Comparison of ENCODE assay signal across 23 cellular contexts in the genomic region with DNA sequence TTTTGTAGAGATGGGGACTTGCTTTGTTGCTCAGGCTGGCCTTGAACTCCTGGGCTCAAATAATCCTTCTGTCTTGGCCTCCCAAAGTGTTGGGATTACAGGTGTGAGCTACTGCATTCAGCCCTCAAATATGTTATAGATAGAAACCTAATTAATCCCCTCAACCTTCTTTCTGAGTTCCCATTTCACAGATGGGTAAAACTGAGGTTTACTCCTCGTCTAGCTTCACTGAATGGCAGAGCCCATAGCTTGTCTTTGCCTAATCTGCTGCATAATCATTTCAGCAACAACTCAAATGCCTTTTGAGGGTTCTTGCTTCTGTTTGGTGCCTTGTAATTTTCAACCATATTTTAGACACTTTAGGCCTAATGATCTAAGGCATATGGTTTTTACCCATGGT. TPM values are rescaled to one million over a fixed set of nuclear protein-coding genes. Genes with fewer than 3 reads are reported as not detected.
DNase-seq lines count a peak whose midpoint lies in the region; ATAC-seq, FAIRE-seq and TF ChIP-seq lines count a peak whose summit lies in the region.
"Had no signal": no experiment of that assay in that cellular context is flagged by ENCODE, and none has a peak within 500 bp of the region (broad histone marks: within the 10 kb centered on the region; RNA-seq: fewer than 3 reads in every experiment).

No MANE protein-coding gene starts in this region.

- no peak for FAIRE-seq in HepG2 (lab: Jason Lieb, UNC)
- FAIRE-seq: A549, GM19239, H1 had no signal

- DNase-seq in activated CD4-positive, alpha-beta T cell treated with anti-CD3 and anti-CD28 coated beads, Interleukin-2, amount 10 ng/mL, durations not matched to agents 7 days and 5 days = no peak
- DNase-seq in activated CD4-positive, alpha-beta T cell treated with anti-CD3 and anti-CD28 coated beads, Interleukin-2, amount 50 U/mL, for 48 hours = no peak
- no peak for DNase-seq in HepG2 (ENCODE audit: low spot score)
- DNase-seq in right lobe of liver = no peak
- DNase-seq in central memory CD8-positive, alpha-beta T cell (ENCODE audit: low spot score in 2 of 2) = no peak
- no peak for DNase-seq in NCI-H345 treated with DMSO at 0.1 percent for 48 hours (lab: John Stamatoyannopoulos, UW; ENCODE audit: unreplicated experiment)
- DNase-seq in NCI-H2196 treated with DMSO at 0.1 percent for 48 hours (lab: John Stamatoyannopoulos, UW; ENCODE audit: unreplicated experiment) = no peak
- DNase-seq: AML-193; Calu3; CD4-positive, alpha-beta memory T cell; DMS53; DND-41; EL; H9 had no signal

- intact Hi-C loops in HepG2 (cut with micrococcal nuclease; ENCODE audit: unreplicated experiment) = no loop called here
- intact Hi-C loops in right lobe of liver (cut with DNase I) = loop anchor here in 1 of 2 donors (10.0 kb wide), 2 partner anchors 107 to 197 kb away; no protein-coding TSS in a partner anchor

- POLR2A ChIA-PET in activated CD4-positive, alpha-beta T cell treated with anti-CD3 and anti-CD28 coated beads, Interleukin-2, amount 10 ng/mL, durations not matched to agents 7 days and 5 days (lab: Charles Lee) = no interaction called here
- POLR2A ChIA-PET in HepG2 (lab: Yijun Ruan, JAX) = no interaction called here

- TF ChIP-seq CTCF in HepG2 (CRISPR knock-in tag; IDR thresholded peaks at IDR 0.05) = no peak
- TF ChIP-seq CTCF in right lobe of liver (IDR thresholded peaks at IDR 0.05) = no peak

- H3K36me3 Mint-ChIP-seq in activated CD4-positive, alpha-beta T cell treated with anti-CD3 and anti-CD28 coated beads, Interleukin-2, amount 10 ng/mL, durations not matched to agents 7 days and 5 days (ENCODE audit: low read depth) = peaks cover 53% of the 10 kb centered on the region
- peaks cover 69% of the 10 kb centered on the region for H3K36me3 Mint-ChIP-seq in central memory CD8-positive, alpha-beta T cell (ENCODE audit: insufficient read depth)

- ATAC-seq in HepG2 = no peak
- no peak for ATAC-seq in right lobe of liver
- no peak for ATAC-seq in central memory CD8-positive, alpha-beta T cell (replicated peaks; ENCODE audit: extremely low read depth, poor library complexity, severe bottlenecking)
- ATAC-seq: A549, GM12878 had no signal

- no peak for TF ChIP-seq RAD21 in HepG2 (CRISPR knock-in tag; IDR thresholded peaks at IDR 0.05)

- H3K4me2 ChIP-seq in HepG2 (ENCODE audit: low read depth, low read length) = no peak overlapping the region
- H3K4me2 ChIP-seq: A549 had no signal

- H3K9ac ChIP-seq in HepG2 (ENCODE audit: insufficient read depth, low read depth, low read length) = no peak overlapping the region

- H4K20me1 ChIP-seq in HepG2 (ENCODE audit: insufficient read depth, low read length) = no peaks in the 10 kb centered on the region

- 0% methylated on average over 1 of the region's 1 CpG for WGBS in HepG2 (ENCODE audit: low lambda C conversion rate)
- WGBS in right lobe of liver (ENCODE audit: insufficient coverage, low coverage, low lambda C conversion rate, missing lambda C conversion rate) = 50% methylated on average over 1 of the region's 1 CpG

- H3K27ac ChIP-seq in HepG2 (ENCODE audit: extremely low read length, insufficient read depth, low read length) (no peak overlapping the region), right lobe of liver (no peak overlapping the region)
- H3K27ac ChIP-seq: 22Rv1, A549, C4-2B had no signal

- TF ChIP-seq POLR2A in HepG2 (IDR thresholded peaks at IDR 0.05; ENCODE audit: insufficient read depth in 1 of 2, low read depth in 2 of 2, low read length in 2 of 2) (no peak), right lobe of liver (IDR thresholded peaks at IDR 0.05) (no peak)

- H3K9me3 ChIP-seq in HepG2 (ENCODE audit: low read length) = no peaks in the 10 kb centered on the region
- H3K9me3 ChIP-seq in right lobe of liver = no peaks in the 10 kb centered on the region
- H3K9me3 ChIP-seq: A549 had no signal

- no peaks in the 10 kb centered on the region for H3K27me3 Mint-ChIP-seq in activated CD4-positive, alpha-beta T cell treated with anti-CD3 and anti-CD28 coated beads, Interleukin-2, amount 10 ng/mL, durations not matched to agents 7 days and 5 days
- H3K27me3 Mint-ChIP-seq in central memory CD8-positive, alpha-beta T cell = no peaks in the 10 kb centered on the region
- H3K27me3 Mint-ChIP-seq: CD4-positive, alpha-beta memory T cell had no signal

- no peaks in the 10 kb centered on the region for H3K36me3 ChIP-seq in HepG2 (replicated peaks in 1 of 2; ENCODE audit: control insufficient read depth in 1 of 2, insufficient read depth in 2 of 2, low read length in 2 of 2)
- no peaks in the 10 kb centered on the region for H3K36me3 ChIP-seq in right lobe of liver

- no peak overlapping the region for H3K4me3 Mint-ChIP-seq in activated CD4-positive, alpha-beta T cell treated with anti-CD3 and anti-CD28 coated beads, Interleukin-2, amount 10 ng/mL, durations not matched to agents 7 days and 5 days
- no peak overlapping the region for H3K4me3 Mint-ChIP-seq in central memory CD8-positive, alpha-beta T cell
- H3K4me3 Mint-ChIP-seq: CD4-positive, alpha-beta memory T cell; H9 had no signal

- no peaks in the 10 kb centered on the region for H3K79me2 ChIP-seq in HepG2 (ENCODE audit: insufficient read depth, low read length)

- TF ChIP-seq EP300 in HepG2 (IDR thresholded peaks at IDR 0.05; ENCODE audit: low read depth in 2 of 2, low read length in 2 of 2) (no peak), HepG2 (CRISPR knock-in tag; IDR thresholded peaks at IDR 0.05; ENCODE audit: borderline replicate concordance) (no peak)

- no peaks in the 10 kb centered on the region for H3K4me1 Mint-ChIP-seq in activated CD4-positive, alpha-beta T cell treated with anti-CD3 and anti-CD28 coated beads, Interleukin-2, amount 10 ng/mL, durations not matched to agents 7 days and 5 days
- H3K4me1 Mint-ChIP-seq in central memory CD8-positive, alpha-beta T cell = no peaks in the 10 kb centered on the region
- H3K4me1 Mint-ChIP-seq: H9 had no signal

- in situ Hi-C loops in HepG2 (cut with HindIII; ENCODE audit: extremely low pct_ligation_motif_present, low pct_unique_long_range_greater_than_20kb) = loop anchor here (25.0 kb wide), 1 partner anchor 214 kb away; no protein-coding TSS in a partner anchor

- no peak overlapping the region for H2AFZ ChIP-seq in HepG2 (ENCODE audit: low read length)

- peak overlapping the region; percentile 31 for H3K27ac Mint-ChIP-seq in activated CD4-positive, alpha-beta T cell treated with anti-CD3 and anti-CD28 coated beads, Interleukin-2, amount 10 ng/mL, durations not matched to agents 7 days and 5 days
- H3K27ac Mint-ChIP-seq in central memory CD8-positive, alpha-beta T cell (ENCODE audit: low read depth) = peak overlapping the region; percentile 16
- H3K27ac Mint-ChIP-seq: H9 had no signal

- H3K4me3 ChIP-seq in HepG2 (replicated peaks in 1 of 3; ENCODE audit: insufficient read depth in 1 of 3, low read depth in 2 of 3, low read length in 3 of 3) (no peak overlapping the region), right lobe of liver (no peak overlapping the region)
- H3K4me3 ChIP-seq: A549, GM12878 had no signal

- H3K9me3 Mint-ChIP-seq in activated CD4-positive, alpha-beta T cell treated with anti-CD3 and anti-CD28 coated beads, Interleukin-2, amount 10 ng/mL, durations not matched to agents 7 days and 5 days = no peaks in the 10 kb centered on the region
- H3K9me3 Mint-ChIP-seq in central memory CD8-positive, alpha-beta T cell = no peaks in the 10 kb centered on the region
- H3K9me3 Mint-ChIP-seq: CD4-positive, alpha-beta memory T cell had no signal

- no peaks in the 10 kb centered on the region for H3K4me1 ChIP-seq in HepG2 (ENCODE audit: insufficient read depth, low read length)
- H3K4me1 ChIP-seq in right lobe of liver = no peaks in the 10 kb centered on the region
- H3K4me1 ChIP-seq: A549 had no signal

- BruUV-seq in HepG2 (replicated peaks; lab: Mats Ljungman, UMichigan) = no TSS peak

- no peaks in the 10 kb centered on the region for H3K27me3 ChIP-seq in HepG2 (ENCODE audit: control insufficient read depth in 1 of 2, insufficient read depth in 2 of 2, low read length in 2 of 2)
- H3K27me3 ChIP-seq in right lobe of liver = no peaks in the 10 kb centered on the region

- CTCF ChIA-PET in activated CD4-positive, alpha-beta T cell treated with anti-CD3 and anti-CD28 coated beads, Interleukin-2, amount 10 ng/mL, durations not matched to agents 7 days and 5 days (lab: Charles Lee) = interaction anchor here (3.4 kb wide), 1 partner anchor 12 kb away, joined by 17 read pairs; no protein-coding TSS in a partner anchor
- CTCF ChIA-PET in HepG2 (lab: Yijun Ruan, JAX; ENCODE audit: low intra/inter-chr PET ratio, low total read pairs) = no interaction called here

TF ChIP-seq in HepG2, 621 proteins besides CTCF, POLR2A, EP300 and RAD21:
- TF ChIP-seq ZNF629 (CRISPR knock-in tag; conservative IDR thresholded peaks at IDR 0.05) (peak; percentile 76), MEF2D (CRISPR knock-in tag; IDR thresholded peaks at IDR 0.05) (no peak)

RNA-seq across cellular contexts. Expression of a gene that starts 36.0 kb away (rescaled TPM):
- 1 to 10 TPM; 1.2 to 1.5 TPM for total RNA-seq in activated CD4-positive, alpha-beta T cell treated with anti-CD3 and anti-CD28 coated beads, Interleukin-2, amount 10 ng/mL, durations not matched to agents 7 days and 5 days
- total RNA-seq in HepG2 (2016; rRNA removed; fragmentation: Illumina TruSeq; extraction: Trizol) (not detected in 2 replicates), right lobe of liver (1 to 10 TPM in 2 of 6 experiments, under 1 TPM in 4; 0.18 to 3.3 (median 0.75) TPM)
- not detected in 2 replicates for total RNA-seq in HepG2 (2016; cell fraction: cytosol; rRNA removed; fragmentation: Illumina TruSeq; extraction: Trizol; ENCODE audit: low read depth)
- total RNA-seq in HepG2 (2016; cell fraction: insoluble cytoplasmic fraction; rRNA removed; fragmentation: Illumina TruSeq; extraction: Trizol) = not detected in 2 replicates
- not detected in 2 replicates for total RNA-seq in HepG2 (2016; cell fraction: membrane; rRNA removed; fragmentation: Illumina TruSeq; extraction: Trizol)
- not detected in 2 replicates for total RNA-seq in HepG2 (2016; cell fraction: nucleus; rRNA removed; fragmentation: Illumina TruSeq; extraction: Trizol)
- not detected in 2 replicates for polyA plus RNA-seq in HepG2 (2011; rRNA removed)
- polyA plus RNA-seq in HepG2 (2011; cell fraction: cytosol; rRNA removed) = 0.01 TPM in 1 of 2 replicates, not detected in the other
- not detected in 2 replicates for polyA plus RNA-seq in HepG2 (2011; cell fraction: nucleus; rRNA removed)
- polyA plus RNA-seq in HepG2 (2012) = not detected in 2 replicates
- not detected in 2 replicates for polyA plus RNA-seq in HepG2 (2016; cell fraction: cytosol; fragmentation: Illumina TruSeq; extraction: Trizol; ENCODE audit: low read depth)
- not detected in 2 replicates for polyA plus RNA-seq in HepG2 (2016; cell fraction: insoluble cytoplasmic fraction; fragmentation: Illumina TruSeq; extraction: Trizol; ENCODE audit: low read depth)
- polyA plus RNA-seq in HepG2 (2016; cell fraction: membrane; fragmentation: Illumina TruSeq; extraction: Trizol; ENCODE audit: low read depth) = not detected in 2 replicates
- polyA plus RNA-seq in HepG2 (2016; cell fraction: nucleus; fragmentation: Illumina TruSeq; extraction: Trizol; ENCODE audit: insufficient read depth, low read depth) = not detected in 2 replicates
- 0.84 TPM in 1 of 2 replicates, not detected in the other for polyA minus RNA-seq in HepG2 (2011; rRNA and poly(A)+ RNA removed; ENCODE audit: low replicate concordance)
- not detected in 2 replicates for polyA minus RNA-seq in HepG2 (2011; cell fraction: cytosol; rRNA and poly(A)+ RNA removed)
- not detected in 2 replicates for polyA minus RNA-seq in HepG2 (2011; cell fraction: nucleus; rRNA and poly(A)+ RNA removed)
- total RNA-seq: Calu3, G401, H1, H9, HT-29 had no signal
- polyA plus RNA-seq: BJ, H1 had no signal
